In genomic region chr12:57512665-57513064, GRCh38 we compare ENCODE assay signal across 1 cellular context.
TF ChIP-seq lines count a peak whose summit lies in the region.

No MANE protein-coding gene starts in this region.

TF ChIP-seq in A549, 52 proteins besides CTCF, POLR2A, EP300 and RAD21:
- no peak for TF ChIP-seq NFE2L2 (conservative IDR thresholded peaks at IDR 0.05; ENCODE audit: low read length)
- no peak for TF ChIP-seq PHF8 (IDR thresholded peaks at IDR 0.05; ENCODE audit: borderline replicate concordance, low read depth)
- 0 out of 2 replicates have a peak, but pooled peaks have one; percentile 40 for TF ChIP-seq POLR2AphosphoS2 (conservative IDR thresholded peaks at IDR 0.05; ENCODE audit: low read length)
- TF ChIP-seq HOXA7 (CRISPR knock-in tag; IDR thresholded peaks at IDR 0.05), result no peak
- no peak for TF ChIP-seq ESRRA (IDR thresholded peaks at IDR 0.05; ENCODE audit: borderline replicate concordance, low read length)
